In the genomic region with DNA sequence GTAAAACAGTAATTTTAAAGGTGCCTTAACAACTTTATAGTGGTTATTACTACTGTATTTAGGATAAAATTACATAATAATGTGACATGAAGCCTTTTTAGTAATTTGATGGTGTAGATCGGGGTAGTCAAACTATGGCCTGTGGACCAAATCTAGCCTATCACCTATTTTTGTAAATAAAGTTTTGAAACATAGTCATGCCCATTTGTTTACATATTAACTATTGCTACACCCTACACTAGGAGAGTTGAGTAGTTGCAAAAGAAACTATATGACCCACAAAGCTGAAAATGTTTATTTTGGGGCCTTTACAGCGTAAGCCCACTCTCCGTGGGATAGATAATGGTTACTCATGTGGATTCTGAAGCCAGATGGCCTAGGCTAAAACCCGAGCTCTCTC, we compare ENCODE assay signal across 20 cellular contexts. TPM values are rescaled to one million over a fixed set of nuclear protein-coding genes. Genes with fewer than 3 reads are reported as not detected.
A peak's percentile ranks its signal among the peaks of the same experiment; 100 is the strongest.
DNase-seq lines count a peak whose midpoint lies in the region; ATAC-seq and TF ChIP-seq lines count a peak whose summit lies in the region.
"Had no signal": no experiment of that assay in that cellular context is flagged by ENCODE, and none has a peak within 500 bp of the region (broad histone marks: within the 10 kb centered on the region; RNA-seq: fewer than 3 reads in every experiment).

No MANE protein-coding gene starts in this region.

- H3F3A ChIP-seq in Loucy (ENCODE audit: low read depth): no peaks in the 10 kb centered on the region

- H3K9me2 ChIP-seq in Loucy (replicated peaks; ENCODE audit: low read depth, low read length): no peaks in the 10 kb centered on the region

- H3K27me3 Mint-ChIP-seq in activated naive CD4-positive, alpha-beta T cell treated with anti-CD3 and anti-CD28 coated beads, Interleukin-2, amount 10 ng/mL, durations not matched to agents 7 days and 5 days: no peaks in the 10 kb centered on the region
- H3K27me3 Mint-ChIP-seq: CD8-positive, alpha-beta memory T cell; IgD-negative memory B cell had no signal

- H3K27ac ChIP-seq in liver (ENCODE audit: low read depth in 1 of 2, low read length in 2 of 2): peak overlapping the region in 1 of 2 donors; percentile 21
- no peak overlapping the region for H3K27ac ChIP-seq in suprapubic skin
- H3K27ac ChIP-seq: 22Rv1, A549, BLaER1 had no signal

- no peak for TF ChIP-seq RAD21 in liver (IDR thresholded peaks at IDR 0.05)

- TF ChIP-seq EP300 in suprapubic skin (IDR thresholded peaks at IDR 0.05): no peak

- H3K4me2 ChIP-seq in Loucy (ENCODE audit: low read depth, low read length, poor library complexity, severe bottlenecking): peak overlapping the region; percentile 45
- H3K4me2 ChIP-seq: A549, BLaER1 had no signal

- H3K4me3 ChIP-seq in Loucy (ENCODE audit: low read length, poor library complexity, severe bottlenecking) (peak overlapping the region; percentile 30), liver (ENCODE audit: low read depth in 1 of 3, low read length in 3 of 3) (no peak overlapping the region), suprapubic skin (no peak overlapping the region)
- H3K4me3 ChIP-seq: A549, BLaER1, GM12878 had no signal

- H3K9me3 ChIP-seq in Loucy (ENCODE audit: insufficient read depth, low read depth, low read length) (no peaks in the 10 kb centered on the region), liver (ENCODE audit: control insufficient read depth in 4 of 4, low read length in 3 of 4) (no peaks in the 10 kb centered on the region), suprapubic skin (no peaks in the 10 kb centered on the region)
- H3K9me3 ChIP-seq: A549, BLaER1 had no signal

- H3K27ac Mint-ChIP-seq in activated naive CD4-positive, alpha-beta T cell treated with anti-CD3 and anti-CD28 coated beads, Interleukin-2, amount 10 ng/mL, durations not matched to agents 7 days and 5 days: peak overlapping the region; percentile 13
- no peak overlapping the region for H3K27ac Mint-ChIP-seq in activated naive CD4-positive, alpha-beta T cell treated with anti-CD3 and anti-CD28 coated beads, Interleukin-2, amount 50 U/mL, for 72 hours
- H3K27ac Mint-ChIP-seq: CD14-positive monocyte, H9, IgD-negative memory B cell had no signal

- H3K4me1 ChIP-seq in Loucy (ENCODE audit: insufficient read depth, low read length, poor library complexity, severe bottlenecking) (peaks cover 57% of the 10 kb centered on the region), liver (ENCODE audit: control insufficient read depth in 4 of 4, insufficient read depth in 4 of 4, low read length in 3 of 4) (peaks cover 0 to 20% (median 15%) of the 10 kb centered on the region in 4 donors), suprapubic skin (peaks cover 5% of the 10 kb centered on the region)

- TF ChIP-seq CTCF in Loucy (conservative IDR thresholded peaks at IDR 0.05; ENCODE audit: low read length) (no peak), liver (IDR thresholded peaks at IDR 0.05; ENCODE audit: low read depth, low read length, missing input control) (no peak), suprapubic skin (IDR thresholded peaks at IDR 0.05) (no peak)

- H4K20me1 ChIP-seq in Loucy (ENCODE audit: insufficient read depth, low read length, poor library complexity, severe bottlenecking): peaks cover 3% of the 10 kb centered on the region

- H2AFZ ChIP-seq in Loucy (ENCODE audit: low read length): no peak overlapping the region

- WGBS in liver: 39% methylated on average over 4 of the region's 4 CpGs
- WGBS in suprapubic skin: 82% methylated on average over 4 of the region's 4 CpGs

- CTCF ChIA-PET in activated naive CD4-positive, alpha-beta T cell treated with anti-CD3 and anti-CD28 coated beads, Interleukin-2, amount 10 ng/mL, durations not matched to agents 7 days and 5 days (lab: Charles Lee): no interaction called here

- H3K4me3 Mint-ChIP-seq in activated naive CD4-positive, alpha-beta T cell treated with anti-CD3 and anti-CD28 coated beads, Interleukin-2, amount 10 ng/mL, durations not matched to agents 7 days and 5 days: no peak overlapping the region
- H3K4me3 Mint-ChIP-seq: CD14-positive monocyte; CD8-positive, alpha-beta memory T cell; H9; IgD-negative memory B cell had no signal

- H3K9ac ChIP-seq in Loucy (ENCODE audit: low read depth, low read length, poor library complexity, severe bottlenecking) (no peak overlapping the region), liver (ENCODE audit: low read depth in 1 of 2, low read length in 2 of 2) (no peak overlapping the region)
- H3K9ac ChIP-seq: BLaER1 had no signal

- no peak for DNase-seq in activated naive CD4-positive, alpha-beta T cell treated with anti-CD3 and anti-CD28 coated beads, Interleukin-2, amount 10 ng/mL, durations not matched to agents 7 days and 5 days
- no peak for DNase-seq in activated naive CD4-positive, alpha-beta T cell treated with anti-CD3 and anti-CD28 coated beads, Interleukin-2, amount 50 U/mL, for 72 hours (ENCODE audit: low spot score in 2 of 2)
- DNase-seq in suprapubic skin (ENCODE audit: low spot score in 2 of 2) (no peak), HT-29 (ENCODE audit: low spot score) (no peak)
- DNase-seq: CD8-positive, alpha-beta memory T cell; COR-L47; DMS 273 treated with DMSO at 0.1 percent for 48 hours; DMS53; DND-41; EL; H9 had no signal

- H3K79me2 ChIP-seq in Loucy (ENCODE audit: insufficient read depth, low read length): peaks cover 53% of the 10 kb centered on the region

- H3K36me3 Mint-ChIP-seq in activated naive CD4-positive, alpha-beta T cell treated with anti-CD3 and anti-CD28 coated beads, Interleukin-2, amount 10 ng/mL, durations not matched to agents 7 days and 5 days: peaks cover 54% of the 10 kb centered on the region
- H3K36me3 Mint-ChIP-seq in activated naive CD4-positive, alpha-beta T cell treated with anti-CD3 and anti-CD28 coated beads, Interleukin-2, amount 50 U/mL, for 72 hours: peaks cover 8 to 24% of the 10 kb centered on the region in 2 donors

- H3K4me1 Mint-ChIP-seq in activated naive CD4-positive, alpha-beta T cell treated with anti-CD3 and anti-CD28 coated beads, Interleukin-2, amount 10 ng/mL, durations not matched to agents 7 days and 5 days: peaks cover 49% of the 10 kb centered on the region

- no peaks in the 10 kb centered on the region for H3K9me3 Mint-ChIP-seq in activated naive CD4-positive, alpha-beta T cell treated with anti-CD3 and anti-CD28 coated beads, Interleukin-2, amount 10 ng/mL, durations not matched to agents 7 days and 5 days
- H3K9me3 Mint-ChIP-seq in activated naive CD4-positive, alpha-beta T cell treated with anti-CD3 and anti-CD28 coated beads, Interleukin-2, amount 50 U/mL, for 72 hours: peaks cover 0 to 5% of the 10 kb centered on the region in 2 donors
- H3K9me3 Mint-ChIP-seq: CD14-positive monocyte; CD8-positive, alpha-beta memory T cell; H9; IgD-negative memory B cell had no signal

- no peak for ATAC-seq in activated naive CD4-positive, alpha-beta T cell treated with anti-CD3 and anti-CD28 coated beads, Interleukin-2, amount 50 U/mL, for 72 hours
- ATAC-seq in GM19023 (IDR thresholded peaks at IDR 0.05; ENCODE audit: unreplicated experiment): no peak
- ATAC-seq: A549, GM12878 had no signal

- no peak for TF ChIP-seq POLR2A in suprapubic skin (IDR thresholded peaks at IDR 0.05)

- H3K36me3 ChIP-seq in Loucy (ENCODE audit: insufficient read depth, low read length): peaks cover 25% of the 10 kb centered on the region; the same call in 1 of the 2 replicates
- H3K36me3 ChIP-seq in liver (ENCODE audit: control insufficient read depth in 4 of 4, insufficient read depth in 3 of 4, low read depth in 1 of 4, low read length in 3 of 4): peaks cover 0 to 2% (median 0%) of the 10 kb centered on the region in 4 donors
- H3K36me3 ChIP-seq in suprapubic skin: peaks cover 32% of the 10 kb centered on the region

- no peaks in the 10 kb centered on the region for H3K27me3 ChIP-seq in Loucy (ENCODE audit: insufficient read depth, low read length, poor library complexity, severe bottlenecking)
- H3K27me3 ChIP-seq in liver (ENCODE audit: control insufficient read depth in 4 of 4, insufficient read depth in 4 of 4, low read length in 3 of 4): no peaks in the 10 kb centered on the region
- no peaks in the 10 kb centered on the region for H3K27me3 ChIP-seq in suprapubic skin
- H3K27me3 ChIP-seq: BLaER1 had no signal

TF ChIP-seq in liver, 16 proteins besides CTCF, POLR2A, EP300 and RAD21 (continues in another document):
- no peak for TF ChIP-seq HNF4G (IDR thresholded peaks at IDR 0.05)
- TF ChIP-seq, protein P1, sequence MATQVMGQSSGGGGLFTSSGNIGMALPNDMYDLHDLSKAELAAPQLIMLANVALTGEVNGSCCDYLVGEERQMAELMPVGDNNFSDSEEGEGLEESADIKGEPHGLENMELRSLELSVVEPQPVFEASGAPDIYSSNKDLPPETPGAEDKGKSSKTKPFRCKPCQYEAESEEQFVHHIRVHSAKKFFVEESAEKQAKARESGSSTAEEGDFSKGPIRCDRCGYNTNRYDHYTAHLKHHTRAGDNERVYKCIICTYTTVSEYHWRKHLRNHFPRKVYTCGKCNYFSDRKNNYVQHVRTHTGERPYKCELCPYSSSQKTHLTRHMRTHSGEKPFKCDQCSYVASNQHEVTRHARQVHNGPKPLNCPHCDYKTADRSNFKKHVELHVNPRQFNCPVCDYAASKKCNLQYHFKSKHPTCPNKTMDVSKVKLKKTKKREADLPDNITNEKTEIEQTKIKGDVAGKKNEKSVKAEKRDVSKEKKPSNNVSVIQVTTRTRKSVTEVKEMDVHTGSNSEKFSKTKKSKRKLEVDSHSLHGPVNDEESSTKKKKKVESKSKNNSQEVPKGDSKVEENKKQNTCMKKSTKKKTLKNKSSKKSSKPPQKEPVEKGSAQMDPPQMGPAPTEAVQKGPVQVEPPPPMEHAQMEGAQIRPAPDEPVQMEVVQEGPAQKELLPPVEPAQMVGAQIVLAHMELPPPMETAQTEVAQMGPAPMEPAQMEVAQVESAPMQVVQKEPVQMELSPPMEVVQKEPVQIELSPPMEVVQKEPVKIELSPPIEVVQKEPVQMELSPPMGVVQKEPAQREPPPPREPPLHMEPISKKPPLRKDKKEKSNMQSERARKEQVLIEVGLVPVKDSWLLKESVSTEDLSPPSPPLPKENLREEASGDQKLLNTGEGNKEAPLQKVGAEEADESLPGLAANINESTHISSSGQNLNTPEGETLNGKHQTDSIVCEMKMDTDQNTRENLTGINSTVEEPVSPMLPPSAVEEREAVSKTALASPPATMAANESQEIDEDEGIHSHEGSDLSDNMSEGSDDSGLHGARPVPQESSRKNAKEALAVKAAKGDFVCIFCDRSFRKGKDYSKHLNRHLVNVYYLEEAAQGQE (IDR thresholded peaks at IDR 0.05): no peak
- TF ChIP-seq YY1 (IDR thresholded peaks at IDR 0.05): peak; percentile 16

RNA-seq across cellular contexts. Expression of a gene that starts 6.2 kb away (rescaled TPM):
- total RNA-seq in activated naive CD4-positive, alpha-beta T cell treated with anti-CD3 and anti-CD28 coated beads, Interleukin-2, amount 50 U/mL, for 72 hours: 10 to 100 TPM; 33.4 to 40.7 TPM
- total RNA-seq in liver (10 to 100 TPM in 1 of 2 donors, 1 to 10 TPM in 1; 8.9 to 12.0 TPM), suprapubic skin (10 to 100 TPM in 3 of 4 donors, 1 to 10 TPM in 1; 8.7 to 15.0 (median 11.7) TPM)
- polyA plus RNA-seq in liver: 1 to 10 TPM; 2.6 to 3.9 TPM
- 69.0 and 71.7 TPM in 2 replicates for total RNA-seq in HT-29 (2014; rRNA removed; shearing (Covaris generic))

RNA-seq across cellular contexts. Expression of a gene that starts 54.9 kb away (rescaled TPM):
- total RNA-seq in activated naive CD4-positive, alpha-beta T cell treated with anti-CD3 and anti-CD28 coated beads, Interleukin-2, amount 50 U/mL, for 72 hours: 10 to 100 TPM; 57.6 to 93.6 TPM
- total RNA-seq in liver (10 to 100 TPM; 28.0 to 57.1 TPM), suprapubic skin (100 to 1,000 TPM in 1 of 4 donors, 10 to 100 TPM in 3; 47.4 to 101 (median 75.7) TPM)
- polyA plus RNA-seq in liver: 100 to 1,000 TPM in 1 of 2 donors, 10 to 100 TPM in 1; 76.5 to 156 TPM
- 52.5 and 56.8 TPM in 2 replicates for total RNA-seq in HT-29 (2014; rRNA removed; shearing (Covaris generic))
